13 cellular contexts compared by ENCODE assay signal in genomic region chr10:11235771-11236170, GRCh38.
DNase-seq lines count a peak whose midpoint lies in the region; ATAC-seq and TF ChIP-seq lines count a peak whose summit lies in the region.
"Had no signal": no experiment of that assay in that cellular context is flagged by ENCODE, and none has a peak within 500 bp of the region (broad histone marks: within the 10 kb centered on the region; RNA-seq: fewer than 3 reads in every experiment).

No MANE protein-coding gene starts in this region.

- H3K4me3 Mint-ChIP-seq in activated naive CD4-positive, alpha-beta T cell treated with anti-CD3 and anti-CD28 coated beads, Interleukin-2, amount 10 ng/mL, durations not matched to agents 7 days and 5 days, result no peak overlapping the region
- peak overlapping the region; percentile 58 for H3K4me3 Mint-ChIP-seq in activated T-helper 2 cell treated with anti-CD3 and anti-CD28 coated beads, Interferon-gamma antibody, Interleukin-2, Interleukin-4, amounts not matched to agents 10 μg/mL and 5 μg/mL and 100 μg/mL, durations not matched to agents 14 hours and 24 hours and 36 hours (ENCODE audit: low read depth)
- H3K4me3 Mint-ChIP-seq in stimulated activated naive CD8-positive, alpha-beta T cell treated with anti-CD3 and anti-CD28 coated beads, Interleukin-15, amount 100 ng/mL, for 72 hours, result peak overlapping the region; percentile 58 to 78

- peaks cover 15% of the 10 kb centered on the region for H3K36me3 ChIP-seq in lower lobe of right lung

- no peak overlapping the region for H3K27ac ChIP-seq in lower lobe of right lung
- H3K27ac ChIP-seq: ascending aorta had no signal

- CTCF ChIA-PET in activated naive CD4-positive, alpha-beta T cell treated with anti-CD3 and anti-CD28 coated beads, Interleukin-2, amount 10 ng/mL, durations not matched to agents 7 days and 5 days (lab: Charles Lee), result interaction anchor here (1.0 to 1.2 kb wide), 2 partner anchors 9 to 56 kb away, joined by 3 to 4 read pairs; no protein-coding TSS in a partner anchor

- H3K9me3 ChIP-seq in lower lobe of right lung, result no peaks in the 10 kb centered on the region
- H3K9me3 ChIP-seq: ascending aorta had no signal

- DNase-seq in activated naive CD4-positive, alpha-beta T cell treated with anti-CD3 and anti-CD28 coated beads, Interleukin-2, amount 10 ng/mL, durations not matched to agents 7 days and 5 days, result no peak
- no peak for DNase-seq in activated naive CD4-positive, alpha-beta T cell (lab: John Stamatoyannopoulos, UW)
- DNase-seq in activated T-helper 2 cell treated with anti-CD3 and anti-CD28 coated beads, Interferon-gamma antibody, Interleukin-2, Interleukin-4, amounts not matched to agents 10 μg/mL and 5 μg/mL and 100 μg/mL, durations not matched to agents 14 hours and 24 hours and 36 hours (ENCODE audit: low spot score), result no peak
- DNase-seq in stimulated activated naive CD8-positive, alpha-beta T cell treated with anti-CD3 and anti-CD28 coated beads, Interleukin-15, amount 100 ng/mL, for 72 hours, result no peak
- no peak for DNase-seq in NCI-H524 (lab: John Stamatoyannopoulos, UW)
- no peak for DNase-seq in lower lobe of right lung
- DNase-seq: activated CD4-positive, alpha-beta T cell treated with anti-CD3 and anti-CD28 coated beads, Interleukin-2, amount 50 U/mL, for 48 hours; DMS79 treated with DMSO at 0.1 percent for 48 hours; foreskin fibroblast; posterior cingulate gyrus had no signal

- H3K27me3 Mint-ChIP-seq in activated naive CD4-positive, alpha-beta T cell treated with anti-CD3 and anti-CD28 coated beads, Interleukin-2, amount 10 ng/mL, durations not matched to agents 7 days and 5 days, result no peaks in the 10 kb centered on the region
- no peaks in the 10 kb centered on the region for H3K27me3 Mint-ChIP-seq in activated T-helper 2 cell treated with anti-CD3 and anti-CD28 coated beads, Interferon-gamma antibody, Interleukin-2, Interleukin-4, amounts not matched to agents 10 μg/mL and 5 μg/mL and 100 μg/mL, durations not matched to agents 14 hours and 24 hours and 36 hours (ENCODE audit: low read depth)
- no peaks in the 10 kb centered on the region for H3K27me3 Mint-ChIP-seq in stimulated activated naive CD8-positive, alpha-beta T cell treated with anti-CD3 and anti-CD28 coated beads, Interleukin-15, amount 100 ng/mL, for 72 hours

- intact Hi-C loops in activated T-helper 2 cell treated with anti-CD3 and anti-CD28 coated beads, Interferon-gamma antibody, Interleukin-2, Interleukin-4, amounts not matched to agents 10 μg/mL and 5 μg/mL and 100 μg/mL, durations not matched to agents 14 hours and 24 hours and 36 hours (cut with micrococcal nuclease), result loop anchor here (1.0 to 2.0 kb wide), 5 partner anchors 9 to 69 kb away; no protein-coding TSS in a partner anchor
- intact Hi-C loops in lower lobe of right lung (cut with DNase I), result no loop called here

- TF ChIP-seq CTCF in lower lobe of right lung (IDR thresholded peaks at IDR 0.05), result no peak

- H3K4me3 ChIP-seq in lower lobe of right lung, result no peak overlapping the region
- H3K4me3 ChIP-seq: ascending aorta had no signal

- H3K27ac Mint-ChIP-seq in activated naive CD4-positive, alpha-beta T cell treated with anti-CD3 and anti-CD28 coated beads, Interleukin-2, amount 10 ng/mL, durations not matched to agents 7 days and 5 days, result peak overlapping the region; percentile 81
- peak overlapping the region; percentile 98 for H3K27ac Mint-ChIP-seq in activated T-helper 2 cell treated with anti-CD3 and anti-CD28 coated beads, Interferon-gamma antibody, Interleukin-2, Interleukin-4, amounts not matched to agents 10 μg/mL and 5 μg/mL and 100 μg/mL, durations not matched to agents 14 hours and 24 hours and 36 hours
- H3K27ac Mint-ChIP-seq in stimulated activated naive CD8-positive, alpha-beta T cell treated with anti-CD3 and anti-CD28 coated beads, Interleukin-15, amount 100 ng/mL, for 72 hours, result peak overlapping the region; percentile 91 to 95

- H3K4me1 ChIP-seq in lower lobe of right lung, result peaks cover 20% of the 10 kb centered on the region

- H3K9me3 Mint-ChIP-seq in activated naive CD4-positive, alpha-beta T cell treated with anti-CD3 and anti-CD28 coated beads, Interleukin-2, amount 10 ng/mL, durations not matched to agents 7 days and 5 days, result no peaks in the 10 kb centered on the region
- H3K9me3 Mint-ChIP-seq in activated T-helper 2 cell treated with anti-CD3 and anti-CD28 coated beads, Interferon-gamma antibody, Interleukin-2, Interleukin-4, amounts not matched to agents 10 μg/mL and 5 μg/mL and 100 μg/mL, durations not matched to agents 14 hours and 24 hours and 36 hours, result no peaks in the 10 kb centered on the region
- no peaks in the 10 kb centered on the region for H3K9me3 Mint-ChIP-seq in stimulated activated naive CD8-positive, alpha-beta T cell treated with anti-CD3 and anti-CD28 coated beads, Interleukin-15, amount 100 ng/mL, for 72 hours

- ATAC-seq in HG03139 (IDR thresholded peaks at IDR 0.05; ENCODE audit: unreplicated experiment), result peak; percentile 21
- ATAC-seq in stimulated activated naive CD8-positive, alpha-beta T cell treated with anti-CD3 and anti-CD28 coated beads, Interleukin-15, amount 100 ng/mL, for 72 hours, result peak; percentile 61
- no peak for ATAC-seq in HG02588 (IDR thresholded peaks at IDR 0.05; ENCODE audit: unreplicated experiment)
- no peak for ATAC-seq in lower lobe of right lung

- H3K27me3 ChIP-seq in lower lobe of right lung (ENCODE audit: low read depth), result no peaks in the 10 kb centered on the region
- H3K27me3 ChIP-seq: ascending aorta had no signal

- H3K36me3 Mint-ChIP-seq in activated naive CD4-positive, alpha-beta T cell treated with anti-CD3 and anti-CD28 coated beads, Interleukin-2, amount 10 ng/mL, durations not matched to agents 7 days and 5 days, result peaks cover 68% of the 10 kb centered on the region
- H3K36me3 Mint-ChIP-seq in activated T-helper 2 cell treated with anti-CD3 and anti-CD28 coated beads, Interferon-gamma antibody, Interleukin-2, Interleukin-4, amounts not matched to agents 10 μg/mL and 5 μg/mL and 100 μg/mL, durations not matched to agents 14 hours and 24 hours and 36 hours (ENCODE audit: low read depth), result peaks cover 72% of the 10 kb centered on the region

- peaks cover 87% of the 10 kb centered on the region for H3K4me1 Mint-ChIP-seq in activated naive CD4-positive, alpha-beta T cell treated with anti-CD3 and anti-CD28 coated beads, Interleukin-2, amount 10 ng/mL, durations not matched to agents 7 days and 5 days
- peaks cover 84% of the 10 kb centered on the region for H3K4me1 Mint-ChIP-seq in activated T-helper 2 cell treated with anti-CD3 and anti-CD28 coated beads, Interferon-gamma antibody, Interleukin-2, Interleukin-4, amounts not matched to agents 10 μg/mL and 5 μg/mL and 100 μg/mL, durations not matched to agents 14 hours and 24 hours and 36 hours (ENCODE audit: low read depth)
- peaks cover 8% of the 10 kb centered on the region for H3K4me1 Mint-ChIP-seq in stimulated activated naive CD8-positive, alpha-beta T cell treated with anti-CD3 and anti-CD28 coated beads, Interleukin-15, amount 100 ng/mL, for 72 hours

Comparison
In these comparisons a context has a peak if more than half of its experiments do, and no peak if none do; other contexts are left out.
1. ATAC-seq: peak in HG03139 (single experiment) and stimulated activated naive CD8-positive, alpha-beta T cell treated with anti-CD3 and anti-CD28 coated beads, Interleukin-15, amount 100 ng/mL, for 72 hours (single experiment); none in HG02588 (single experiment) and lower lobe of right lung (0 of 2).
2. Peak in every context shown above with its lines, with median percentiles within 50 percentile points of each other: H3K27ac Mint-ChIP-seq.